Comparison of ENCODE assay signal across 9 cellular contexts in genomic region chr1:155005076-155005971, GRCh38. TPM values are rescaled to one million over a fixed set of nuclear protein-coding genes. Genes with fewer than 3 reads are reported as not detected.
DNase-seq lines count a peak whose midpoint lies in the region; ATAC-seq and TF ChIP-seq lines count a peak whose summit lies in the region.
"Had no signal": no experiment of that assay in that cellular context is flagged by ENCODE, and none has a peak within 500 bp of the region (broad histone marks: within the 10 kb centered on the region; RNA-seq: fewer than 3 reads in every experiment).

No MANE protein-coding gene starts in this region.

- TF ChIP-seq CTCF in Peyer's patch (IDR thresholded peaks at IDR 0.05), result no peak
- TF ChIP-seq CTCF in esophagus muscularis mucosa (IDR thresholded peaks at IDR 0.05), result no peak

- H3K27me3 Mint-ChIP-seq in CD8-positive, alpha-beta memory T cell, result no peaks in the 10 kb centered on the region

- TF ChIP-seq POLR2A in Peyer's patch (IDR thresholded peaks at IDR 0.05) (peak; percentile 33 to 51), esophagus muscularis mucosa (IDR thresholded peaks at IDR 0.05; ENCODE audit: low read depth) (no peak)

- peaks cover 0 to 6% (median 0%) of the 10 kb centered on the region in 3 donors for H3K36me3 Mint-ChIP-seq in CD8-positive, alpha-beta memory T cell

- peak in 2 of 5 donors; percentile 35 to 63 for DNase-seq in CD8-positive, alpha-beta memory T cell
- DNase-seq in Peyer's patch (peak; percentile 75 to 87 (median 85)), esophagus muscularis mucosa (ENCODE audit: extremely low spot score) (no peak), nucleus accumbens (lab: John Stamatoyannopoulos, UW) (peak in 52 of 56 donors; percentile 24 to 89 (median 67)), SHP77 treated with DMSO at 0.1 percent for 48 hours (lab: John Stamatoyannopoulos, UW) (no peak), DMS153 treated with DMSO at 0.1 percent for 48 hours (lab: John Stamatoyannopoulos, UW; ENCODE audit: unreplicated experiment) (no peak), NCI-H1092 treated with DMSO at 0.1 percent for 48 hours (lab: John Stamatoyannopoulos, UW) (no peak)

- no peaks in the 10 kb centered on the region for H3K36me3 ChIP-seq in CD8-positive, alpha-beta memory T cell (ENCODE audit: insufficient read depth, low read length)
- H3K36me3 ChIP-seq in Peyer's patch (peaks cover 0 to 7% (median 0%) of the 10 kb centered on the region in 3 donors), esophagus muscularis mucosa (peaks cover 0 to 7% (median 2%) of the 10 kb centered on the region in 4 donors)

- CTCF ChIA-PET in CD8-positive, alpha-beta memory T cell (lab: Charles Lee), result interaction anchor here (1.0 to 13.6 kb wide), 4 partner anchors 9 to 80 kb away, joined by 3 to 207 read pairs (median 20); partner anchors contain the start of gene LENEP

- POLR2A ChIA-PET in CD8-positive, alpha-beta memory T cell (lab: Charles Lee), result interaction anchor here (0.6 to 3.3 kb wide), 2 partner anchors 10 to 12 kb away, joined by 4 to 7 read pairs; no protein-coding TSS in a partner anchor

- H3K9me3 Mint-ChIP-seq in CD8-positive, alpha-beta memory T cell, result no peaks in the 10 kb centered on the region

- 60% methylated on average over 17 of the region's 17 CpGs for WGBS in esophagus muscularis mucosa

- no peaks in the 10 kb centered on the region for H3K9me3 ChIP-seq in CD8-positive, alpha-beta memory T cell (ENCODE audit: low read length)
- no peaks in the 10 kb centered on the region for H3K9me3 ChIP-seq in Peyer's patch
- H3K9me3 ChIP-seq in esophagus muscularis mucosa, result no peaks in the 10 kb centered on the region

- H3K4me1 ChIP-seq in CD8-positive, alpha-beta memory T cell (ENCODE audit: insufficient read depth, low read length), result peaks cover 55% of the 10 kb centered on the region
- peaks cover 3 to 46% (median 37%) of the 10 kb centered on the region in 4 donors for H3K4me1 ChIP-seq in Peyer's patch
- peaks cover 47 to 75% (median 64%) of the 10 kb centered on the region in 4 donors for H3K4me1 ChIP-seq in esophagus muscularis mucosa

- no peak for TF ChIP-seq EP300 in esophagus muscularis mucosa (IDR thresholded peaks at IDR 0.05)

- peak overlapping the region; percentile 47 to 88 (median 75) for H3K4me3 Mint-ChIP-seq in CD8-positive, alpha-beta memory T cell

- no peak for ATAC-seq in HG03432 (IDR thresholded peaks at IDR 0.05; ENCODE audit: unreplicated experiment)

- H3K27me3 ChIP-seq in CD8-positive, alpha-beta memory T cell (ENCODE audit: insufficient read depth, low read length, poor library complexity, severe bottlenecking), result no peaks in the 10 kb centered on the region
- H3K27me3 ChIP-seq in Peyer's patch, result no peaks in the 10 kb centered on the region
- no peaks in the 10 kb centered on the region for H3K27me3 ChIP-seq in esophagus muscularis mucosa

- H3K27ac ChIP-seq in CD8-positive, alpha-beta memory T cell (ENCODE audit: low read depth, low read length), result peak overlapping the region; percentile 87
- H3K27ac ChIP-seq in Peyer's patch, result peak overlapping the region; percentile 94 to 99 (median 96)
- H3K27ac ChIP-seq in esophagus muscularis mucosa (replicated peaks in 1 of 4), result peak overlapping the region; percentile 97 to 99 (median 98)

- H3K4me1 Mint-ChIP-seq in CD8-positive, alpha-beta memory T cell, result peaks cover 47 to 69% (median 50%) of the 10 kb centered on the region in 3 donors

- peak overlapping the region; percentile 65 to 97 (median 90) for H3K27ac Mint-ChIP-seq in CD8-positive, alpha-beta memory T cell

- peak overlapping the region; percentile 94 for H3K4me3 ChIP-seq in CD8-positive, alpha-beta memory T cell (ENCODE audit: low read length)
- H3K4me3 ChIP-seq in Peyer's patch, result peak overlapping the region; percentile 70 to 91 (median 83)
- H3K4me3 ChIP-seq in esophagus muscularis mucosa, result peak overlapping the region; percentile 80 to 97 (median 92)

- intact Hi-C loops in esophagus muscularis mucosa (cut with DNase I), result no loop called here

RNA-seq across cellular contexts. Expression of gene ZBTB7B, which starts 2.7 kb away (rescaled TPM):
- 10 to 100 TPM; 33.2 to 34.7 TPM for total RNA-seq in CD8-positive, alpha-beta memory T cell
- 3.3 TPM for polyA plus RNA-seq in CD8-positive, alpha-beta memory T cell
- 100 to 1,000 TPM in 3 of 4 donors, 10 to 100 TPM in 1; 35.5 to 412 (median 346) TPM for total RNA-seq in Peyer's patch
- 10 to 100 TPM; 50.0 to 68.9 (median 55.8) TPM for total RNA-seq in esophagus muscularis mucosa

RNA-seq across cellular contexts. Expression of gene LENEP, which starts 11.9 kb away (rescaled TPM):
- under 1 TPM; 0.62 to 0.72 TPM for total RNA-seq in CD8-positive, alpha-beta memory T cell
- polyA plus RNA-seq in CD8-positive, alpha-beta memory T cell, result not detected
- total RNA-seq in Peyer's patch (not detected), esophagus muscularis mucosa (not detected)
- polyA plus RNA-seq: endothelial cell of umbilical vein had no signal

RNA-seq across cellular contexts. Expression of gene FLAD1, which starts 22.2 kb away (rescaled TPM):
- 10 to 100 TPM; 73.7 to 76.3 TPM for total RNA-seq in CD8-positive, alpha-beta memory T cell
- 51.2 TPM for polyA plus RNA-seq in CD8-positive, alpha-beta memory T cell
- total RNA-seq in Peyer's patch (10 to 100 TPM; 29.7 to 50.3 (median 46.3) TPM), esophagus muscularis mucosa (10 to 100 TPM; 19.5 to 29.6 (median 23.0) TPM)

RNA-seq across cellular contexts. Expression of gene DCST2, which starts 28.3 kb away (rescaled TPM):
- total RNA-seq in CD8-positive, alpha-beta memory T cell, result under 1 TPM; 0.09 to 0.16 TPM
- not detected for polyA plus RNA-seq in CD8-positive, alpha-beta memory T cell
- total RNA-seq in Peyer's patch (10 to 100 TPM in 1 of 4 donors, 1 to 10 TPM in 3; 1.7 to 12.5 (median 5.3) TPM), esophagus muscularis mucosa (under 1 TPM in 2 of 4 donors, not detected in 2; 0.11 to 0.19 TPM)

RNA-seq across cellular contexts. Expression of gene DCST1, which starts 28.3 kb away (rescaled TPM):
- not detected for total RNA-seq in CD8-positive, alpha-beta memory T cell
- not detected for polyA plus RNA-seq in CD8-positive, alpha-beta memory T cell
- total RNA-seq in Peyer's patch, result 1 to 10 TPM in 1 of 4 donors, under 1 TPM in 1, not detected in 2; 0.88 to 2.7 TPM
- under 1 TPM in 1 of 4 donors, not detected in 3; 0.42 TPM for total RNA-seq in esophagus muscularis mucosa
- total RNA-seq: endothelial cell of umbilical vein had no signal
- polyA plus RNA-seq: endothelial cell of umbilical vein had no signal

Comparison
In these comparisons a context has a peak if more than half of its experiments do, and no peak if none do; other contexts are left out.
1. DNase-seq: peak in Peyer's patch (3 of 3) and nucleus accumbens (52 of 56); none in esophagus muscularis mucosa (single experiment), SHP77 treated with DMSO at 0.1 percent for 48 hours (single experiment), DMS153 treated with DMSO at 0.1 percent for 48 hours (single experiment) and NCI-H1092 treated with DMSO at 0.1 percent for 48 hours (single experiment).
2. Peak in every context shown above with its lines, with median percentiles within 50 percentile points of each other: H3K27ac ChIP-seq and H3K4me3 ChIP-seq.